37 cellular contexts compared by ENCODE assay signal in genomic region chr2:120332384-120332783, GRCh38. TPM values are rescaled to one million over a fixed set of nuclear protein-coding genes. Genes with fewer than 3 reads are reported as not detected.
DNase-seq lines count a peak whose midpoint lies in the region; ATAC-seq, FAIRE-seq and TF ChIP-seq lines count a peak whose summit lies in the region.
"Had no signal": no experiment of that assay in that cellular context is flagged by ENCODE, and none has a peak within 500 bp of the region (broad histone marks: within the 10 kb centered on the region; RNA-seq: fewer than 3 reads in every experiment).

No MANE protein-coding gene starts in this region.

- H3K4me2 ChIP-seq in HepG2 (ENCODE audit: low read depth, low read length) = no peak overlapping the region
- H3K4me2 ChIP-seq in Karpas-422 (ENCODE audit: low read depth, low read length, poor library complexity, severe bottlenecking) = peak overlapping the region; percentile 64
- no peak overlapping the region for H3K4me2 ChIP-seq in osteoblast (ENCODE audit: insufficient read depth, low read length)
- H3K4me2 ChIP-seq: A549 had no signal

- H3K4me3 ChIP-seq in HepG2 (replicated peaks in 1 of 3; ENCODE audit: insufficient read depth in 1 of 3, low read depth in 2 of 3, low read length in 3 of 3) (no peak overlapping the region), right lobe of liver (no peak overlapping the region), Karpas-422 (ENCODE audit: low read length) (0 out of 2 replicates have a peak overlapping the region, but pooled peaks have one; percentile 48), WERI-Rb-1 (ENCODE audit: low read depth, low read length) (no peak overlapping the region), osteoblast (ENCODE audit: insufficient read depth, low read length) (no peak overlapping the region)
- H3K4me3 ChIP-seq: A549; BLaER1; BLaER1 treated with 17β-estradiol and CSF1 and Interleukin-3, amounts not matched to agents 10 nM and 100 nM had no signal

- TF ChIP-seq EP300 in HepG2 (IDR thresholded peaks at IDR 0.05; ENCODE audit: low read depth in 2 of 2, low read length in 2 of 2) = no peak
- no peak for TF ChIP-seq EP300 in HepG2 (CRISPR knock-in tag; IDR thresholded peaks at IDR 0.05; ENCODE audit: borderline replicate concordance)

- H3K27ac ChIP-seq in HepG2 (ENCODE audit: extremely low read length, insufficient read depth, low read length) = no peak overlapping the region
- H3K27ac ChIP-seq in right lobe of liver = no peak overlapping the region
- peak overlapping the region; percentile 87 for H3K27ac ChIP-seq in Karpas-422 (ENCODE audit: low read length)
- no peak overlapping the region for H3K27ac ChIP-seq in WERI-Rb-1
- no peak overlapping the region for H3K27ac ChIP-seq in osteoblast (ENCODE audit: low read depth, low read length)
- H3K27ac ChIP-seq: 22Rv1; A549; BLaER1; BLaER1 treated with 17β-estradiol and CSF1 and Interleukin-3, amounts not matched to agents 10 nM and 100 nM; C4-2B had no signal

- H4K20me1 ChIP-seq in HepG2 (ENCODE audit: insufficient read depth, low read length) = no peaks in the 10 kb centered on the region
- no peaks in the 10 kb centered on the region for H4K20me1 ChIP-seq in Karpas-422 (ENCODE audit: insufficient read depth, low read depth, low read length)
- no peaks in the 10 kb centered on the region for H4K20me1 ChIP-seq in osteoblast (ENCODE audit: insufficient read depth, low read length)
- H4K20me1 ChIP-seq: BLaER1; BLaER1 treated with 17β-estradiol and CSF1 and Interleukin-3, amounts not matched to agents 10 nM and 100 nM had no signal

- no TSS peak for BruUV-seq in HepG2 (replicated peaks; lab: Mats Ljungman, UMichigan)

- H3K27me3 ChIP-seq in HepG2 (ENCODE audit: control insufficient read depth in 1 of 2, insufficient read depth in 2 of 2, low read length in 2 of 2) = peaks cover 5 to 85% of the 10 kb centered on the region in 2 experiments; a peak in 4 of 5 replicates
- H3K27me3 ChIP-seq in right lobe of liver = no peaks in the 10 kb centered on the region
- no peaks in the 10 kb centered on the region for H3K27me3 ChIP-seq in Karpas-422 (ENCODE audit: low read length)
- no peaks in the 10 kb centered on the region for H3K27me3 ChIP-seq in WERI-Rb-1 (ENCODE audit: insufficient read depth, low read depth, severe bottlenecking)
- H3K27me3 ChIP-seq in osteoblast (ENCODE audit: insufficient read depth, low read length) = peaks cover 51% of the 10 kb centered on the region
- H3K27me3 ChIP-seq: BE2C had no signal

- no peaks in the 10 kb centered on the region for H3K36me3 ChIP-seq in HepG2 (replicated peaks in 1 of 2; ENCODE audit: control insufficient read depth in 1 of 2, insufficient read depth in 2 of 2, low read length in 2 of 2)
- no peaks in the 10 kb centered on the region for H3K36me3 ChIP-seq in right lobe of liver
- H3K36me3 ChIP-seq in Karpas-422 (ENCODE audit: insufficient read depth, low read length) = no peaks in the 10 kb centered on the region
- no peaks in the 10 kb centered on the region for H3K36me3 ChIP-seq in WERI-Rb-1
- no peaks in the 10 kb centered on the region for H3K36me3 ChIP-seq in osteoblast (ENCODE audit: insufficient read depth, low read length)
- H3K36me3 ChIP-seq: BE2C; BLaER1; BLaER1 treated with 17β-estradiol and CSF1 and Interleukin-3, amounts not matched to agents 10 nM and 100 nM had no signal

- DNase-seq in HepG2 (ENCODE audit: low spot score) (no peak), right lobe of liver (no peak), Karpas-422 (no peak), WERI-Rb-1 (peak; percentile 71), osteoblast (ENCODE audit: insufficient read length, low spot score, missing footprints) (peak; percentile 66), occipital lobe (lab: John Stamatoyannopoulos, UW) (no peak), superior temporal gyrus (ENCODE audit: extremely low spot score) (no peak)
- DNase-seq in stimulated activated CD4-positive, alpha-beta T cell treated with anti-CD3 and anti-CD28 coated beads, Interleukin-2, amount 100 ng/mL, for 48 hours = no peak
- DNase-seq: 8988T; ACHN; AML-193; BE2C; C1 segment of cervical spinal cord; Caco-2; Calu3; CD4-positive, alpha-beta memory T cell; CD4-positive, alpha-beta T cell; CD4-positive, CD25-positive, alpha-beta regulatory T cell; CD8-positive, alpha-beta memory T cell; CD8-positive, alpha-beta T cell; COR-L47; DMS 273 treated with DMSO at 0.1 percent for 48 hours; DMS153; DMS53; DMS79; DMS79 treated with DMSO at 0.1 percent for 48 hours; DND-41; EL had no signal

- H3K9me3 ChIP-seq in HepG2 (ENCODE audit: low read length) (no peaks in the 10 kb centered on the region), right lobe of liver (no peaks in the 10 kb centered on the region), Karpas-422 (ENCODE audit: low read length) (no peaks in the 10 kb centered on the region; the same call in 1 of the 2 replicates), WERI-Rb-1 (ENCODE audit: severe bottlenecking) (no peaks in the 10 kb centered on the region), osteoblast (ENCODE audit: low read depth, low read length) (peaks cover 2% of the 10 kb centered on the region)
- H3K9me3 ChIP-seq: A549, BE2C, Caco-2 had no signal

- ATAC-seq in HepG2 (no peak), right lobe of liver (no peak)
- ATAC-seq: A549; CD8-positive, alpha-beta T cell had no signal

- no peak for TF ChIP-seq RAD21 in HepG2 (CRISPR knock-in tag; IDR thresholded peaks at IDR 0.05)

- no peak for FAIRE-seq in HepG2 (lab: Jason Lieb, UNC)
- FAIRE-seq: A204.1, A549, D721Med had no signal

- TF ChIP-seq CTCF in HepG2 (CRISPR knock-in tag; IDR thresholded peaks at IDR 0.05) = no peak
- no peak for TF ChIP-seq CTCF in right lobe of liver (IDR thresholded peaks at IDR 0.05)
- TF ChIP-seq CTCF in WERI-Rb-1 (IDR thresholded peaks at IDR 0.05; ENCODE audit: low read depth, low read length) = no peak
- TF ChIP-seq CTCF in osteoblast (IDR thresholded peaks at IDR 0.05; ENCODE audit: extremely low read depth, low read depth, low read length) = no peak

- H3K4me1 ChIP-seq in HepG2 (ENCODE audit: insufficient read depth, low read length) (peaks cover 14% of the 10 kb centered on the region), right lobe of liver (no peaks in the 10 kb centered on the region), Karpas-422 (ENCODE audit: low read length) (peaks cover 78% of the 10 kb centered on the region), osteoblast (ENCODE audit: insufficient read depth, low read length) (no peaks in the 10 kb centered on the region)
- H3K4me1 ChIP-seq: A549, BE2C, Caco-2 had no signal

- TF ChIP-seq POLR2A in HepG2 (IDR thresholded peaks at IDR 0.05; ENCODE audit: insufficient read depth in 1 of 2, low read depth in 2 of 2, low read length in 2 of 2) (no peak), right lobe of liver (IDR thresholded peaks at IDR 0.05) (no peak)

- in situ Hi-C loops in HepG2 (cut with HindIII; ENCODE audit: extremely low pct_ligation_motif_present, low pct_unique_long_range_greater_than_20kb) = loop anchor here (10.0 kb wide), 1 partner anchor 742 kb away; no protein-coding TSS in a partner anchor

- H3K9ac ChIP-seq in HepG2 (ENCODE audit: insufficient read depth, low read depth, low read length) = no peak overlapping the region
- peak overlapping the region; percentile 55; the same call in 1 of the 2 replicates for H3K9ac ChIP-seq in Karpas-422 (ENCODE audit: low read length)
- H3K9ac ChIP-seq: BLaER1; BLaER1 treated with 17β-estradiol and CSF1 and Interleukin-3, amounts not matched to agents 10 nM and 100 nM had no signal

- POLR2A ChIA-PET in HepG2 (lab: Yijun Ruan, JAX) = no interaction called here

- CTCF ChIA-PET in HepG2 (lab: Yijun Ruan, JAX; ENCODE audit: low intra/inter-chr PET ratio, low total read pairs) = no interaction called here

- WGBS in HepG2 (ENCODE audit: low lambda C conversion rate) = 50% methylated on average over 6 of the region's 6 CpGs
- WGBS in right lobe of liver (ENCODE audit: insufficient coverage, low coverage, low lambda C conversion rate, missing lambda C conversion rate) = 86% methylated on average over 4 of the region's 6 CpGs

- H3K9me2 ChIP-seq in Karpas-422 (replicated peaks; ENCODE audit: insufficient read depth, low read length) = no peaks in the 10 kb centered on the region

- H2AFZ ChIP-seq in HepG2 (ENCODE audit: low read length) (no peak overlapping the region), Karpas-422 (ENCODE audit: low read length) (no peak overlapping the region), osteoblast (ENCODE audit: low read length) (no peak overlapping the region)

- intact Hi-C loops in HepG2 (cut with micrococcal nuclease; ENCODE audit: unreplicated experiment) (no loop called here), right lobe of liver (cut with DNase I) (no loop called here)

- H3K79me2 ChIP-seq in HepG2 (ENCODE audit: insufficient read depth, low read length) (no peaks in the 10 kb centered on the region), Karpas-422 (ENCODE audit: low read length) (no peaks in the 10 kb centered on the region), osteoblast (ENCODE audit: insufficient read depth, low read length) (no peaks in the 10 kb centered on the region)

RNA-seq across cellular contexts. Expression of gene INHBB, which starts 13.6 kb away (rescaled TPM):
- total RNA-seq in HepG2 (2016; rRNA removed; fragmentation: Illumina TruSeq; extraction: Trizol) (0.17 and 0.20 TPM in 2 replicates), right lobe of liver (10 to 100 TPM in 3 of 6 experiments, 1 to 10 TPM in 2, under 1 TPM in 1; 0.37 to 15.9 (median 9.6) TPM), osteoblast (under 0.01 and 0.29 TPM in 2 replicates), occipital lobe (5.0 TPM)
- total RNA-seq in HepG2 (2016; cell fraction: cytosol; rRNA removed; fragmentation: Illumina TruSeq; extraction: Trizol; ENCODE audit: low read depth) = not detected in 2 replicates
- total RNA-seq in HepG2 (2016; cell fraction: insoluble cytoplasmic fraction; rRNA removed; fragmentation: Illumina TruSeq; extraction: Trizol) = 0.09 and 0.19 TPM in 2 replicates
- 0.09 and 0.10 TPM in 2 replicates for total RNA-seq in HepG2 (2016; cell fraction: membrane; rRNA removed; fragmentation: Illumina TruSeq; extraction: Trizol)
- total RNA-seq in HepG2 (2016; cell fraction: nucleus; rRNA removed; fragmentation: Illumina TruSeq; extraction: Trizol) = 0.40 and 0.47 TPM in 2 replicates
- 1.7 and 2.4 TPM in 2 replicates for polyA plus RNA-seq in HepG2 (2011; rRNA removed)
- polyA plus RNA-seq in HepG2 (2011; cell fraction: cytosol; rRNA removed) = 2.2 and 2.3 TPM in 2 replicates
- polyA plus RNA-seq in HepG2 (2011; cell fraction: nucleus; rRNA removed) = 2.0 and 2.4 TPM in 2 replicates
- 0.34 and 0.88 TPM in 2 replicates for polyA plus RNA-seq in HepG2 (2012)
- 0.05 TPM in 1 of 2 replicates, not detected in the other for polyA plus RNA-seq in HepG2 (2016; cell fraction: cytosol; fragmentation: Illumina TruSeq; extraction: Trizol; ENCODE audit: low read depth)
- 0.10 and 0.17 TPM in 2 replicates for polyA plus RNA-seq in HepG2 (2016; cell fraction: insoluble cytoplasmic fraction; fragmentation: Illumina TruSeq; extraction: Trizol; ENCODE audit: low read depth)
- polyA plus RNA-seq in HepG2 (2016; cell fraction: membrane; fragmentation: Illumina TruSeq; extraction: Trizol; ENCODE audit: low read depth) = 0.06 TPM in 2 replicates
- 0.37 and 0.68 TPM in 2 replicates for polyA plus RNA-seq in HepG2 (2016; cell fraction: nucleus; fragmentation: Illumina TruSeq; extraction: Trizol; ENCODE audit: insufficient read depth, low read depth)
- polyA minus RNA-seq in HepG2 (2011; rRNA and poly(A)+ RNA removed; ENCODE audit: low replicate concordance) = 4.0 TPM in 1 of 2 replicates, not detected in the other
- 2.7 TPM in 2 replicates for polyA minus RNA-seq in HepG2 (2011; cell fraction: cytosol; rRNA and poly(A)+ RNA removed)
- polyA minus RNA-seq in HepG2 (2011; cell fraction: nucleus; rRNA and poly(A)+ RNA removed) = 0.90 and 1.1 TPM in 2 replicates
- not detected in 2 replicates for total RNA-seq in Karpas-422 (2014; rRNA removed; shearing (Covaris generic); ENCODE audit: low replicate concordance)
- total RNA-seq: B cell; Calu3; CD4-positive, alpha-beta memory T cell; CD4-positive, alpha-beta T cell; CD4-positive, CD25-positive, alpha-beta regulatory T cell; CD8-positive, alpha-beta memory T cell; CD8-positive, alpha-beta T cell had no signal
- polyA plus RNA-seq: CD14-positive monocyte; CD4-positive, alpha-beta memory T cell; CD4-positive, CD25-positive, alpha-beta regulatory T cell; CD8-positive, alpha-beta memory T cell had no signal

Comparison
In these comparisons a context has a peak if more than half of its experiments do, and no peak if none do; other contexts are left out.
1. DNase-seq: peak in WERI-Rb-1 (single experiment) and osteoblast (single experiment); none in HepG2 (single experiment), right lobe of liver (0 of 3), Karpas-422 (single experiment), stimulated activated CD4-positive, alpha-beta T cell treated with anti-CD3 and anti-CD28 coated beads, Interleukin-2, amount 100 ng/mL, for 48 hours (0 of 2), occipital lobe (single experiment) and superior temporal gyrus (single experiment).